Comparison of ENCODE assay signal across 10 cellular contexts in genomic region chr15:66655511-66655910, GRCh38. TPM values are rescaled to one million over a fixed set of nuclear protein-coding genes. Genes with fewer than 3 reads are reported as not detected.
DNase-seq lines count a peak whose midpoint lies in the region; TF ChIP-seq lines count a peak whose summit lies in the region.
"Had no signal": no experiment of that assay in that cellular context is flagged by ENCODE, and none has a peak within 500 bp of the region (broad histone marks: within the 10 kb centered on the region; RNA-seq: fewer than 3 reads in every experiment).

No MANE protein-coding gene starts in this region.

- no peak for DNase-seq in activated CD4-positive, alpha-beta T cell treated with anti-CD3 and anti-CD28 coated beads, Interleukin-2, amount 10 ng/mL, durations not matched to agents 24 days and 14 days
- no peak for DNase-seq in activated CD4-positive, alpha-beta T cell treated with anti-CD3 and anti-CD28 coated beads for 1 hour
- DNase-seq in immature natural killer cell, result no peak
- no peak for DNase-seq in colonic mucosa
- no peak for DNase-seq in NCI-H748 treated with DMSO at 0.1 percent for 48 hours (lab: John Stamatoyannopoulos, UW)
- DNase-seq in NCI-H446 (lab: John Stamatoyannopoulos, UW), result no peak
- DNase-seq: NCI-H1436, SHP77 treated with DMSO at 0.1 percent for 48 hours had no signal

- peak overlapping the region; percentile 99 for H3K27ac ChIP-seq in VCaP
- peak overlapping the region in 12 of 21 experiments; percentile 9 to 73 (median 48) for H3K27ac ChIP-seq in skin epidermis
- no peak overlapping the region for H3K27ac ChIP-seq in colonic mucosa

- H3K4me1 Mint-ChIP-seq in activated CD4-positive, alpha-beta T cell treated with anti-CD3 and anti-CD28 coated beads, Interleukin-2, amount 10 ng/mL, durations not matched to agents 24 days and 14 days, result peaks cover 11% of the 10 kb centered on the region
- H3K4me1 Mint-ChIP-seq in immature natural killer cell, result peaks cover 5% of the 10 kb centered on the region in 2 donors

- peak overlapping the region; percentile 66 for H3K4me3 Mint-ChIP-seq in activated CD4-positive, alpha-beta T cell treated with anti-CD3 and anti-CD28 coated beads, Interleukin-2, amount 10 ng/mL, durations not matched to agents 24 days and 14 days
- H3K4me3 Mint-ChIP-seq in immature natural killer cell, result peak overlapping the region in 4 of 5 donors; percentile 13 to 50 (median 36)

- no peaks in the 10 kb centered on the region for H3K9me3 Mint-ChIP-seq in activated CD4-positive, alpha-beta T cell treated with anti-CD3 and anti-CD28 coated beads, Interleukin-2, amount 10 ng/mL, durations not matched to agents 24 days and 14 days
- H3K9me3 Mint-ChIP-seq in immature natural killer cell, result no peaks in the 10 kb centered on the region

- no peaks in the 10 kb centered on the region for H3K36me3 ChIP-seq in colonic mucosa

- intact Hi-C loops in activated CD4-positive, alpha-beta T cell treated with anti-CD3 and anti-CD28 coated beads, Interleukin-2, amount 10 ng/mL, durations not matched to agents 24 days and 14 days (cut with micrococcal nuclease), result loop anchor here (5.0 kb wide), 1 partner anchor 47 kb away; the partner anchor contains the start of gene SMAD6
- intact Hi-C loops in colonic mucosa (cut with DNase I), result no loop called here

- peaks cover 6% of the 10 kb centered on the region for H3K27me3 Mint-ChIP-seq in activated CD4-positive, alpha-beta T cell treated with anti-CD3 and anti-CD28 coated beads, Interleukin-2, amount 10 ng/mL, durations not matched to agents 24 days and 14 days
- H3K27me3 Mint-ChIP-seq in immature natural killer cell (ENCODE audit: low read depth in 3 of 3), result peaks cover 0 to 11% (median 2%) of the 10 kb centered on the region in 3 donors

- H3K9me3 ChIP-seq in colonic mucosa, result no peaks in the 10 kb centered on the region

- H3K9ac ChIP-seq in colonic mucosa (ENCODE audit: low read depth in 2 of 2, low read length in 2 of 2), result no peak overlapping the region

- H3K27me3 ChIP-seq in colonic mucosa, result no peaks in the 10 kb centered on the region

- no peaks in the 10 kb centered on the region for H3K36me3 Mint-ChIP-seq in activated CD4-positive, alpha-beta T cell treated with anti-CD3 and anti-CD28 coated beads, Interleukin-2, amount 10 ng/mL, durations not matched to agents 24 days and 14 days (ENCODE audit: low read depth)
- no peaks in the 10 kb centered on the region for H3K36me3 Mint-ChIP-seq in immature natural killer cell

- H3K4me3 ChIP-seq in skin epidermis, result no peak overlapping the region
- H3K4me3 ChIP-seq in colonic mucosa, result no peak overlapping the region

- no peaks in the 10 kb centered on the region for H3K4me1 ChIP-seq in colonic mucosa

- H3K27ac Mint-ChIP-seq in activated CD4-positive, alpha-beta T cell treated with anti-CD3 and anti-CD28 coated beads, Interleukin-2, amount 10 ng/mL, durations not matched to agents 24 days and 14 days, result no peak overlapping the region
- peak overlapping the region in 1 of 6 donors; percentile 71 for H3K27ac Mint-ChIP-seq in immature natural killer cell

- TF ChIP-seq CTCF in VCaP (conservative IDR thresholded peaks at IDR 0.05) (no peak), colonic mucosa (IDR thresholded peaks at IDR 0.05) (no peak)

RNA-seq across cellular contexts. Expression of gene SMAD6, which starts 46.5 kb away (rescaled TPM):
- total RNA-seq in activated CD4-positive, alpha-beta T cell treated with anti-CD3 and anti-CD28 coated beads, Interleukin-2, amount 10 ng/mL, durations not matched to agents 24 days and 14 days, result 0.19 and 0.40 TPM in 2 replicates
- not detected for polyA plus RNA-seq in immature natural killer cell
- 10 to 100 TPM in 1 of 2 donors, 1 to 10 TPM in 1; 9.4 to 22.0 TPM for total RNA-seq in colonic mucosa
